In the genomic region with DNA sequence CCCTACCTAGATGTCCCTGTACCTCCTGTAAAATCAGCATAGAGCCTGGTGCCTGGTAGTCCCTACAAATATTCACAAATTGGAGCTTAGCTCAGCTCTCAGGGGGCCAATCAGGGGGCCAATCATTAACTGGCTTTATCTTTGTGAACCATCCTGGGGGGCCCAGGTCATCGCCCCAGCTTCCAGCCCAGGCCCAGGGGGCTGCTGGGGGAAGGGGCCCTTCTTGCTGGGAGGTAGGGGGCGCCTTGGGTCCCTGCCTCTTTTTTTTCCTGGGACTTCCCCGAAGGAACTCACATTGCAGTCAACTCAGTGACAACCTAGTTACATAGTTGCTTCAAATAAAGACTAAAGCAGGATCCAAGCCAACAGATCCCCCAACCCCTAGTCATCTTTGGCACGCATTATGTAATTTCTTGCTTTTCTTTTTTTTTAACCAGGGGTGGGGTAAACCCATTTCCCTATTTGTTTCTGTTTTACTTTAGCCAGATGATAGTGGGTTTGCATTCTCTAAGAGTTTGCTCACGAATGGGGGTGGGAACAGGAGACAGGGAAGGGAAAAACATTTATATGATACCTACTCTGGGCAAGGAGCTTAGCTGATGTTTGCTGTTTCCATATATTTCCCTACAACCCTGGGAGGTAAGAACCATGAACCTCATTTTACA, we compare ENCODE assay signal across 19 cellular contexts. TPM values are rescaled to one million over a fixed set of nuclear protein-coding genes. Genes with fewer than 3 reads are reported as not detected.
DNase-seq lines count a peak whose midpoint lies in the region; ATAC-seq and TF ChIP-seq lines count a peak whose summit lies in the region.
"Had no signal": no experiment of that assay in that cellular context is flagged by ENCODE, and none has a peak within 500 bp of the region (broad histone marks: within the 10 kb centered on the region; RNA-seq: fewer than 3 reads in every experiment).

No MANE protein-coding gene starts in this region.

- H3K27ac ChIP-seq in neuronal stem cell (replicated peaks; ENCODE audit: low read length) (no peak overlapping the region), PC-3 (ENCODE audit: low read length) (no peak overlapping the region)
- H3K27ac ChIP-seq: prostate gland had no signal

- WGBS in neuronal stem cell (ENCODE audit: extremely low coverage in 2 of 2, insufficient read length in 2 of 2, insufficient replicate concordance in 1 of 2), 2 donors = no CpG with 5 or more reads among the region's 5 CpGs

- H3K4me2 ChIP-seq in neuronal stem cell (ENCODE audit: insufficient read depth, low read length, poor library complexity, severe bottlenecking) (no peak overlapping the region), PC-3 (ENCODE audit: low read length) (no peak overlapping the region)

- no peaks in the 10 kb centered on the region for H3K79me1 ChIP-seq in neuronal stem cell (ENCODE audit: low read depth, low read length)

- TF ChIP-seq CTCF in CD14-positive monocyte (IDR thresholded peaks at IDR 0.05) = no peak
- peak; percentile 10 for TF ChIP-seq CTCF in NB4 (IDR thresholded peaks at IDR 0.05; ENCODE audit: low read depth, low read length)
- no peak for TF ChIP-seq CTCF in cardiac fibroblast (IDR thresholded peaks at IDR 0.05; ENCODE audit: low read depth, low read length)
- no peak for TF ChIP-seq CTCF in PC-3 (conservative IDR thresholded peaks at IDR 0.05; ENCODE audit: low read depth, low read length)

- POLR2A ChIA-PET in PC-3 (lab: Charles Lee; ENCODE audit: unreplicated experiment) = no interaction called here

- peaks cover 0 to 27% of the 10 kb centered on the region in 2 donors for H3K4me1 ChIP-seq in neuronal stem cell (ENCODE audit: control insufficient read depth in 2 of 2, insufficient read depth in 1 of 2, low read depth in 1 of 2, low read length in 2 of 2)
- no peaks in the 10 kb centered on the region for H3K4me1 ChIP-seq in PC-3 (ENCODE audit: insufficient read depth, low read length)
- H3K4me1 ChIP-seq: prostate gland had no signal

- H3K4me3 ChIP-seq in NB4 (ENCODE audit: low read depth, low read length) (no peak overlapping the region), cardiac fibroblast (replicated peaks in 1 of 2; ENCODE audit: low read depth in 2 of 2, low read length in 2 of 2) (no peak overlapping the region), neuronal stem cell (ENCODE audit: low read length in 2 of 2) (no peak overlapping the region), PC-3 (ENCODE audit: low read length) (no peak overlapping the region)
- H3K4me3 ChIP-seq: prostate gland had no signal

- DNase-seq in CD14-positive monocyte (ENCODE audit: low spot score) (peak; percentile 30), NB4 (ENCODE audit: low read depth) (no peak), cardiac fibroblast (ENCODE audit: low read depth in 2 of 2) (peak; percentile 14 to 44), neuronal stem cell (ENCODE audit: low spot score) (no peak), PC-3 (no peak), occipital lobe (lab: John Stamatoyannopoulos, UW) (no peak)
- DNase-seq in stimulated activated CD4-positive, alpha-beta T cell treated with anti-CD3 and anti-CD28 coated beads, Interleukin-15, amount 100 ng/mL, for 24 hours = no peak
- DNase-seq: activated CD4-positive, alpha-beta memory T cell treated with anti-CD3 and anti-CD28 coated beads, Interleukin-2, amount 10 ng/mL, durations not matched to agents 7 days and 5 days; activated naive CD8-positive, alpha-beta T cell treated with anti-CD3 and anti-CD28 coated beads for 36 hours; activated T-cell treated with anti-CD3 and anti-CD28 coated beads, Interleukin-2, amount 50 U/mL, for 4 hours; effector memory CD8-positive, alpha-beta T cell; foreskin fibroblast; NCI-H1048; NCI-H2107; NCI-H69; SW 1271 had no signal

- peaks cover 19 to 28% (median 28%) of the 10 kb centered on the region in 3 donors for H3K27me3 Mint-ChIP-seq in CD14-positive monocyte (ENCODE audit: low read depth in 3 of 3)
- H3K27me3 Mint-ChIP-seq: activated naive CD8-positive, alpha-beta T cell treated with anti-CD3 and anti-CD28 coated beads for 36 hours had no signal

- H3K18ac ChIP-seq in neuronal stem cell (ENCODE audit: low read length) = no peak overlapping the region

- no peaks in the 10 kb centered on the region for H3K79me2 ChIP-seq in PC-3 (ENCODE audit: low read length)

- H3K36me3 ChIP-seq in neuronal stem cell (replicated peaks in 1 of 2; ENCODE audit: control insufficient read depth in 2 of 2, insufficient read depth in 2 of 2, low read length in 2 of 2) (no peaks in the 10 kb centered on the region), PC-3 (ENCODE audit: low read depth, low read length) (no peaks in the 10 kb centered on the region)
- H3K36me3 ChIP-seq: prostate gland had no signal

- peaks cover 0 to 2% (median 0%) of the 10 kb centered on the region in 7 donors for H3K9me3 Mint-ChIP-seq in CD14-positive monocyte
- H3K9me3 Mint-ChIP-seq: activated CD4-positive, alpha-beta memory T cell treated with anti-CD3 and anti-CD28 coated beads, Interleukin-2, amount 10 ng/mL, durations not matched to agents 7 days and 5 days; activated naive CD8-positive, alpha-beta T cell treated with anti-CD3 and anti-CD28 coated beads for 36 hours; activated T-cell treated with anti-CD3 and anti-CD28 coated beads, Interleukin-2, amount 50 U/mL, for 4 hours; central memory CD8-positive, alpha-beta T cell; effector memory CD8-positive, alpha-beta T cell had no signal

- H3K4me1 Mint-ChIP-seq in CD14-positive monocyte = peaks cover 22% of the 10 kb centered on the region
- H3K4me1 Mint-ChIP-seq: activated CD4-positive, alpha-beta memory T cell treated with anti-CD3 and anti-CD28 coated beads, Interleukin-2, amount 10 ng/mL, durations not matched to agents 7 days and 5 days; central memory CD8-positive, alpha-beta T cell had no signal

- H3K4me3 Mint-ChIP-seq in CD14-positive monocyte = peak overlapping the region in 1 of 2 donors; percentile 65
- H3K4me3 Mint-ChIP-seq: activated CD4-positive, alpha-beta memory T cell treated with anti-CD3 and anti-CD28 coated beads, Interleukin-2, amount 10 ng/mL, durations not matched to agents 7 days and 5 days; activated naive CD8-positive, alpha-beta T cell treated with anti-CD3 and anti-CD28 coated beads for 36 hours; activated T-cell treated with anti-CD3 and anti-CD28 coated beads, Interleukin-2, amount 50 U/mL, for 4 hours; central memory CD8-positive, alpha-beta T cell; effector memory CD8-positive, alpha-beta T cell had no signal

- H2BK12ac ChIP-seq in neuronal stem cell (ENCODE audit: low read length) = no peak overlapping the region

- no peak overlapping the region for H3K4ac ChIP-seq in neuronal stem cell (ENCODE audit: low read length)

- TF ChIP-seq POLR2A in NB4 (IDR thresholded peaks at IDR 0.05; ENCODE audit: extremely low read depth, insufficient read length) = no peak

- H3K14ac ChIP-seq in neuronal stem cell (ENCODE audit: low read length) = no peak overlapping the region

- H4K8ac ChIP-seq in neuronal stem cell (ENCODE audit: low read depth, low read length) = no peak overlapping the region

- intact Hi-C loops in CD14-positive monocyte (cut with micrococcal nuclease) (loop anchor here in 1 of 2 donors (5.0 kb wide), 1 partner anchor 96 kb away; no protein-coding TSS in a partner anchor), PC-3 (cut with micrococcal nuclease) (no loop called here)

- H3K9ac ChIP-seq in neuronal stem cell (ENCODE audit: low read depth, low read length, poor library complexity) (no peak overlapping the region), PC-3 (ENCODE audit: low read length) (no peak overlapping the region)

- CTCF ChIA-PET in PC-3 (lab: Charles Lee) = no interaction called here

- H3K27ac Mint-ChIP-seq in CD14-positive monocyte = peak overlapping the region; percentile 41 to 83 (median 60)
- H3K27ac Mint-ChIP-seq: activated CD4-positive, alpha-beta memory T cell treated with anti-CD3 and anti-CD28 coated beads, Interleukin-2, amount 10 ng/mL, durations not matched to agents 7 days and 5 days; activated naive CD8-positive, alpha-beta T cell treated with anti-CD3 and anti-CD28 coated beads for 36 hours; effector memory CD8-positive, alpha-beta T cell had no signal

- no peak for ATAC-seq in PC-3
- no peak for ATAC-seq in HG03469 (IDR thresholded peaks at IDR 0.05; ENCODE audit: unreplicated experiment)
- ATAC-seq: activated T-cell treated with anti-CD3 and anti-CD28 coated beads, Interleukin-2, amount 50 U/mL, for 4 hours; effector memory CD8-positive, alpha-beta T cell had no signal

- H4K20me1 ChIP-seq in PC-3 (ENCODE audit: low read length) = no peaks in the 10 kb centered on the region

- H3K27me3 ChIP-seq in neuronal stem cell (ENCODE audit: control insufficient read depth in 3 of 3, insufficient read depth in 3 of 3, low read depth in 1 of 3, low read length in 3 of 3) (peaks cover 0 to 80% (median 0%) of the 10 kb centered on the region in 3 experiments), PC-3 (ENCODE audit: low read length) (no peaks in the 10 kb centered on the region)

- no peaks in the 10 kb centered on the region for H3K36me3 Mint-ChIP-seq in CD14-positive monocyte
- H3K36me3 Mint-ChIP-seq: activated naive CD8-positive, alpha-beta T cell treated with anti-CD3 and anti-CD28 coated beads for 36 hours had no signal

- H2BK5ac ChIP-seq in neuronal stem cell (ENCODE audit: low read length) = no peak overlapping the region

- H3K23ac ChIP-seq in neuronal stem cell (ENCODE audit: low read depth, low read length, poor library complexity) = no peak overlapping the region

- H4K91ac ChIP-seq in neuronal stem cell (ENCODE audit: low read depth, low read length, poor library complexity) = no peak overlapping the region

- no peak overlapping the region for H2AFZ ChIP-seq in neuronal stem cell (ENCODE audit: low read length)
- no peak overlapping the region for H2AFZ ChIP-seq in PC-3 (ENCODE audit: low read length)

- H2BK15ac ChIP-seq in neuronal stem cell (ENCODE audit: low read length) = peak overlapping the region; percentile 35

- H3K9me3 ChIP-seq in neuronal stem cell (replicated peaks in 1 of 2; ENCODE audit: control insufficient read depth in 2 of 2, insufficient read depth in 1 of 2, low read depth in 1 of 2, low read length in 2 of 2) = no peaks in the 10 kb centered on the region
- H3K9me3 ChIP-seq in PC-3 (ENCODE audit: low read length) = no peaks in the 10 kb centered on the region
- H3K9me3 ChIP-seq: prostate gland had no signal

- no peaks in the 10 kb centered on the region for H3F3A ChIP-seq in PC-3 (ENCODE audit: low read length, unreplicated experiment)

- H2AK5ac ChIP-seq in neuronal stem cell (ENCODE audit: low read depth, low read length) = no peak overlapping the region

- no TSS peak for BruUV-seq in PC-3 (replicated peaks; lab: Mats Ljungman, UMichigan)

- no peak overlapping the region for H2BK120ac ChIP-seq in neuronal stem cell (ENCODE audit: low read depth, low read length)

- no peaks in the 10 kb centered on the region for H3K9me2 ChIP-seq in PC-3 (replicated peaks; ENCODE audit: low read length)

RNA-seq across cellular contexts. Expression of gene VEGFA, which starts 6.7 kb away (rescaled TPM):
- 10 to 100 TPM; 19.0 to 32.0 TPM for polyA plus RNA-seq in CD14-positive monocyte
- polyA plus RNA-seq in neuronal stem cell (2013, experiment 1 of 2) = 29.0 TPM
- polyA plus RNA-seq in neuronal stem cell (2013, experiment 2 of 2) = 29.1 TPM
- total RNA-seq in PC-3 (2014; rRNA removed) (146 and 190 TPM in 2 replicates), occipital lobe (32.3 TPM)

Comparison
In these comparisons a context has a peak if more than half of its experiments do, and no peak if none do; other contexts are left out.
1. DNase-seq: peak in CD14-positive monocyte (single experiment) and cardiac fibroblast (2 of 2); none in NB4 (single experiment), neuronal stem cell (single experiment), PC-3 (single experiment), stimulated activated CD4-positive, alpha-beta T cell treated with anti-CD3 and anti-CD28 coated beads, Interleukin-15, amount 100 ng/mL, for 24 hours (single experiment) and occipital lobe (single experiment).